Comparison of ENCODE assay signal across 8 cellular contexts in genomic region chr5:142866563-142867275, GRCh38.
DNase-seq lines count a peak whose midpoint lies in the region; ATAC-seq, FAIRE-seq and TF ChIP-seq lines count a peak whose summit lies in the region.

No MANE protein-coding gene starts in this region.

- no peak overlapping the region for H3K9ac ChIP-seq in OCI-LY1 (ENCODE audit: low read length)

- in situ Hi-C loops in Caki2 (cut with HindIII; ENCODE audit: low pct_unique_long_range_greater_than_20kb, low sequenced_read_pairs) = no loop called here

- H3K4me2 ChIP-seq in OCI-LY1 (ENCODE audit: low read length) = no peak overlapping the region

- H2AFZ ChIP-seq in OCI-LY1 (ENCODE audit: low read length) = no peak overlapping the region

- no peaks in the 10 kb centered on the region for H3K36me3 Mint-ChIP-seq in activated T-helper 2 cell treated with anti-CD3 and anti-CD28 coated beads, Interferon-gamma antibody, Interleukin-2, Interleukin-4, amounts not matched to agents 10 μg/mL and 5 μg/mL and 100 μg/mL, durations not matched to agents 14 hours and 24 hours and 36 hours (ENCODE audit: low read depth)

- no peaks in the 10 kb centered on the region for H4K20me1 ChIP-seq in OCI-LY1 (ENCODE audit: insufficient read depth, low read length)

- H3F3A ChIP-seq in OCI-LY1 (ENCODE audit: insufficient read depth, low read length) = no peaks in the 10 kb centered on the region

- peak; percentile 95 for FAIRE-seq in GM19239 (lab: Jason Lieb, UNC)

- H3K9me2 ChIP-seq in OCI-LY1 (ENCODE audit: low read depth, low read length) = no peaks in the 10 kb centered on the region

- no peaks in the 10 kb centered on the region for H3K27me3 ChIP-seq in OCI-LY1 (ENCODE audit: insufficient read depth, low read length)

- peak; percentile 72 for ATAC-seq in HG03460 (IDR thresholded peaks at IDR 0.05; ENCODE audit: unreplicated experiment)
- peak; percentile 38 for ATAC-seq in Right ventricle myocardium superior (ENCODE audit: poor library complexity)
- ATAC-seq in HG03025 (IDR thresholded peaks at IDR 0.05; ENCODE audit: low FRiP score, unreplicated experiment) = no peak

- peak; percentile 78 for TF ChIP-seq CTCF in OCI-LY1 (IDR thresholded peaks at IDR 0.05; ENCODE audit: low read length)

- H3K27ac ChIP-seq in OCI-LY1 (ENCODE audit: low read depth, low read length, poor library complexity, severe bottlenecking) = no peak overlapping the region

- no peak overlapping the region for H3K4me3 ChIP-seq in OCI-LY1 (ENCODE audit: low read depth, low read length, poor library complexity, severe bottlenecking)

- no peaks in the 10 kb centered on the region for H3K9me3 ChIP-seq in OCI-LY1 (ENCODE audit: low read length)

- H3K79me2 ChIP-seq in OCI-LY1 (ENCODE audit: insufficient read depth, low read length) = no peaks in the 10 kb centered on the region

- H3K4me1 Mint-ChIP-seq in activated T-helper 2 cell treated with anti-CD3 and anti-CD28 coated beads, Interferon-gamma antibody, Interleukin-2, Interleukin-4, amounts not matched to agents 10 μg/mL and 5 μg/mL and 100 μg/mL, durations not matched to agents 14 hours and 24 hours and 36 hours (ENCODE audit: low read depth) = peaks cover 36% of the 10 kb centered on the region

- DNase-seq in Caki2 (ENCODE audit: low read depth) = peak; percentile 87
- peak; percentile 61 for DNase-seq in GM19239 (ENCODE audit: insufficient read length, low spot score)
- peak; percentile 27 for DNase-seq in activated T-helper 2 cell treated with anti-CD3 and anti-CD28 coated beads, Interferon-gamma antibody, Interleukin-2, Interleukin-4, amounts not matched to agents 10 μg/mL and 5 μg/mL and 100 μg/mL, durations not matched to agents 14 hours and 24 hours and 36 hours (ENCODE audit: low spot score)
- DNase-seq in Right ventricle myocardium superior = no peak
- DNase-seq in renal cortical epithelial cell (ENCODE audit: low read depth) = peak; percentile 81

- no peaks in the 10 kb centered on the region for H3K27me3 Mint-ChIP-seq in activated T-helper 2 cell treated with anti-CD3 and anti-CD28 coated beads, Interferon-gamma antibody, Interleukin-2, Interleukin-4, amounts not matched to agents 10 μg/mL and 5 μg/mL and 100 μg/mL, durations not matched to agents 14 hours and 24 hours and 36 hours (ENCODE audit: low read depth)

- no peaks in the 10 kb centered on the region for H3K36me3 ChIP-seq in OCI-LY1 (ENCODE audit: insufficient read depth, low read length)

- no peaks in the 10 kb centered on the region for H3K9me3 Mint-ChIP-seq in activated T-helper 2 cell treated with anti-CD3 and anti-CD28 coated beads, Interferon-gamma antibody, Interleukin-2, Interleukin-4, amounts not matched to agents 10 μg/mL and 5 μg/mL and 100 μg/mL, durations not matched to agents 14 hours and 24 hours and 36 hours

- H3K27ac Mint-ChIP-seq in activated T-helper 2 cell treated with anti-CD3 and anti-CD28 coated beads, Interferon-gamma antibody, Interleukin-2, Interleukin-4, amounts not matched to agents 10 μg/mL and 5 μg/mL and 100 μg/mL, durations not matched to agents 14 hours and 24 hours and 36 hours = peak overlapping the region; percentile 23

- no peaks in the 10 kb centered on the region for H3K4me1 ChIP-seq in OCI-LY1 (ENCODE audit: insufficient read depth, low read length, severe bottlenecking)

- H3K4me3 Mint-ChIP-seq in activated T-helper 2 cell treated with anti-CD3 and anti-CD28 coated beads, Interferon-gamma antibody, Interleukin-2, Interleukin-4, amounts not matched to agents 10 μg/mL and 5 μg/mL and 100 μg/mL, durations not matched to agents 14 hours and 24 hours and 36 hours (ENCODE audit: low read depth) = no peak overlapping the region

- intact Hi-C loops in activated T-helper 2 cell treated with anti-CD3 and anti-CD28 coated beads, Interferon-gamma antibody, Interleukin-2, Interleukin-4, amounts not matched to agents 10 μg/mL and 5 μg/mL and 100 μg/mL, durations not matched to agents 14 hours and 24 hours and 36 hours (cut with micrococcal nuclease) = loop anchor here (1.0 to 2.0 kb wide), 3 partner anchors 44 to 118 kb away; no protein-coding TSS in a partner anchor
- intact Hi-C loops in Right ventricle myocardium superior (cut with DNase I) = no loop called here
